19 cellular contexts compared by ENCODE assay signal in genomic region chr1:70008658-70009057, GRCh38.
"Had no signal": no experiment of that assay in that cellular context is flagged by ENCODE, and none has a peak within 500 bp of the region (broad histone marks: within the 10 kb centered on the region; RNA-seq: fewer than 3 reads in every experiment).

No MANE protein-coding gene starts in this region.

- H3K9me3 ChIP-seq: esophagus squamous epithelium, tibial nerve had no signal

- H3K27me3 ChIP-seq: cardiac muscle cell, esophagus squamous epithelium, tibial nerve had no signal

- H3K27ac ChIP-seq: cardiac muscle cell, esophagus squamous epithelium, tibial nerve, WERI-Rb-1 had no signal

- H3K36me3 ChIP-seq: cardiac muscle cell, esophagus squamous epithelium, tibial nerve, WERI-Rb-1 had no signal

- DNase-seq: activated CD4-positive, alpha-beta T cell treated with anti-CD3 and anti-CD28 coated beads for 1 hour; activated T-cell treated with anti-CD3 and anti-CD28 coated beads for 4 hours; amniotic stem cell; dermis blood vessel endothelial cell; effector memory CD4-positive, alpha-beta T cell; esophagus squamous epithelium; hippocampal formation; nucleus accumbens; posterior cingulate gyrus; retina; WERI-Rb-1 had no signal

- H3K27me3 Mint-ChIP-seq: activated naive CD8-positive, alpha-beta T cell; natural killer cell treated with Interleukin-12 subunit alpha and Interleukin-12 subunit beta and Interleukin-15 and Interleukin-18, amount 100 ng/mL, for 72 hours; stimulated activated naive CD8-positive, alpha-beta T cell treated with anti-CD3 and anti-CD28 coated beads, Interleukin-15, Interleukin-2, amounts not matched to agents 100 ng/mL and 50 ng/mL, for 24 hours had no signal

- ATAC-seq: left lobe of liver; natural killer cell treated with Interleukin-12 subunit alpha and Interleukin-12 subunit beta and Interleukin-15 and Interleukin-18, amount 100 ng/mL, for 72 hours had no signal

- H3K4me3 Mint-ChIP-seq: activated naive CD8-positive, alpha-beta T cell; mesothelial cell of epicardium; natural killer cell treated with Interleukin-12 subunit alpha and Interleukin-12 subunit beta and Interleukin-15 and Interleukin-18, amount 100 ng/mL, for 72 hours; stimulated activated naive CD8-positive, alpha-beta T cell treated with anti-CD3 and anti-CD28 coated beads, Interleukin-15, Interleukin-2, amounts not matched to agents 100 ng/mL and 50 ng/mL, for 24 hours had no signal

- H3K27ac Mint-ChIP-seq: activated naive CD8-positive, alpha-beta T cell; mesothelial cell of epicardium; natural killer cell treated with Interleukin-12 subunit alpha and Interleukin-12 subunit beta and Interleukin-15 and Interleukin-18, amount 100 ng/mL, for 72 hours; stimulated activated naive CD8-positive, alpha-beta T cell treated with anti-CD3 and anti-CD28 coated beads, Interleukin-15, Interleukin-2, amounts not matched to agents 100 ng/mL and 50 ng/mL, for 24 hours had no signal

- H3K4me1 ChIP-seq: esophagus squamous epithelium, tibial nerve had no signal

- H3K36me3 Mint-ChIP-seq: activated naive CD8-positive, alpha-beta T cell; mesothelial cell of epicardium; natural killer cell treated with Interleukin-12 subunit alpha and Interleukin-12 subunit beta and Interleukin-15 and Interleukin-18, amount 100 ng/mL, for 72 hours had no signal

- H3K9me3 Mint-ChIP-seq: mesothelial cell of epicardium; natural killer cell treated with Interleukin-12 subunit alpha and Interleukin-12 subunit beta and Interleukin-15 and Interleukin-18, amount 100 ng/mL, for 72 hours; stimulated activated naive CD8-positive, alpha-beta T cell treated with anti-CD3 and anti-CD28 coated beads, Interleukin-15, Interleukin-2, amounts not matched to agents 100 ng/mL and 50 ng/mL, for 24 hours had no signal

- H3K4me3 ChIP-seq: cardiac muscle cell, esophagus squamous epithelium, lung, tibial nerve had no signal

- H3K4me1 Mint-ChIP-seq: mesothelial cell of epicardium had no signal
